ENCODE assay signal across 8 cellular contexts in the genomic region with DNA sequence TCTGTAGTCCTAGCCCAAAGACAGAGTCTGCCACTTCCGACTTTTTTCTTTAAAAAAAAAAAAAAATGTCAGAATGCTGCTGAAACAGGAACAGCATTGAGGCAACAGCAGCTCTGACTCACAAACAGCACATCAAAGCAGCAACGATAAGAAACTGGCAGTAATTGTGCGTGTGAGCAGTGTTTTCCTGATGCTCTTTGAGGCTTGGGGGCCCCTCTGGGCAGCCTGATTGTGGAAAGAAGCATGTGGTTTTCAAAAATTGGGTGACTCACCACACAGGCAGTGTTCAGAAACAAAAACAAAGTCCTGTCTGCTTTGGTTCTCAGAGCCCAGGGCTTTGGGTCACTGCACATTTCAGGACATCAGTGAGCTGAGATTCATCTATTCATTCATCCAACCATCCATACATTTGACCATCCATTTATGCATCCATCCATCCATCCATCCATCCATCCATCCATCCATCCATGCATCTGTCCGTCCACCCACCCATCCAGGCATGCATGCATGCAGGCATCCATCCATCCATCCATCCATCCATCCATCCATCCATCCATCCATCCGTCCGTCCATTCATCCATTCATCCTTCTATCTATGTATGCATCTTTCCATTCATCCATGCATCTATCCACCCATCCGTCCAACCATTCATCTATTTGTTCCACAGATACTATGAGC.
DNase-seq lines count a peak whose midpoint lies in the region; ATAC-seq and TF ChIP-seq lines count a peak whose summit lies in the region.

No MANE protein-coding gene starts in this region.

- no peak for TF ChIP-seq POLR2A in sigmoid colon (IDR thresholded peaks at IDR 0.05)

- no peaks in the 10 kb centered on the region for H4K20me1 ChIP-seq in OCI-LY7 (ENCODE audit: insufficient read depth, low read length)

- intact Hi-C loops in CD4-positive, alpha-beta T cell (cut with DNase I, micrococcal nuclease), result loop anchor here in 1 of 2 experiments (10.0 kb wide), 1 partner anchor 46 kb away; no protein-coding TSS in a partner anchor
- intact Hi-C loops in OCI-LY7 (cut with micrococcal nuclease; ENCODE audit: unreplicated experiment) (no loop called here), sigmoid colon (cut with DNase I) (no loop called here)

- no peaks in the 10 kb centered on the region for H3K36me3 Mint-ChIP-seq in CD4-positive, alpha-beta T cell (ENCODE audit: low read depth)
- H3K36me3 Mint-ChIP-seq in HFFc6 (ENCODE audit: low read depth), result 0 out of 2 replicates have a peak, but pooled peaks cover 4% of the 10 kb centered on the region

- peak; percentile 71 for ATAC-seq in CD4-positive, alpha-beta T cell (ENCODE audit: poor library complexity)

- no peaks in the 10 kb centered on the region for H3K9me2 ChIP-seq in OCI-LY7 (ENCODE audit: insufficient read depth, low read length)

- BruUV-seq in OCI-LY7 (replicated peaks; lab: Mats Ljungman, UMichigan), result no TSS peak

- no peaks in the 10 kb centered on the region for H3K9me3 ChIP-seq in CD4-positive, alpha-beta T cell (ENCODE audit: control insufficient read depth, low read length)
- no peaks in the 10 kb centered on the region for H3K9me3 ChIP-seq in OCI-LY7 (ENCODE audit: low read length)
- H3K9me3 ChIP-seq in sigmoid colon, result no peaks in the 10 kb centered on the region

- H3K4me3 ChIP-seq in OCI-LY7 (ENCODE audit: low read depth, low read length, poor library complexity, severe bottlenecking), result peak overlapping the region; percentile 2
- no peak overlapping the region for H3K4me3 ChIP-seq in sigmoid colon

- H3K9me3 Mint-ChIP-seq in CD4-positive, alpha-beta T cell, result no peaks in the 10 kb centered on the region
- H3K9me3 Mint-ChIP-seq in HFFc6, result no peaks in the 10 kb centered on the region

- peak overlapping the region; percentile 71 for H3K4me3 Mint-ChIP-seq in CD4-positive, alpha-beta T cell
- peak overlapping the region; percentile 9; the same call in 1 of the 2 replicates for H3K4me3 Mint-ChIP-seq in HFFc6

- peak overlapping the region; percentile 66 for H2AFZ ChIP-seq in OCI-LY7 (ENCODE audit: low read length)

- H3K4me1 ChIP-seq in OCI-LY7 (ENCODE audit: insufficient read depth, low read length, poor library complexity, severe bottlenecking), result peaks cover 60% of the 10 kb centered on the region
- peaks cover 0 to 7% (median 0%) of the 10 kb centered on the region in 4 donors for H3K4me1 ChIP-seq in sigmoid colon

- TF ChIP-seq CTCF in CD4-positive, alpha-beta T cell (IDR thresholded peaks at IDR 0.05), result no peak
- TF ChIP-seq CTCF in HFFc6 (IDR thresholded peaks at IDR 0.05) (no peak), OCI-LY7 (conservative IDR thresholded peaks at IDR 0.05; ENCODE audit: low read length) (no peak), sigmoid colon (IDR thresholded peaks at IDR 0.05) (no peak)

- H3K4me1 Mint-ChIP-seq in CD4-positive, alpha-beta T cell (ENCODE audit: low read depth), result peaks cover 78% of the 10 kb centered on the region
- H3K4me1 Mint-ChIP-seq in HFFc6 (ENCODE audit: low read depth), result peaks cover 53% of the 10 kb centered on the region

- TF ChIP-seq EP300 in sigmoid colon (IDR thresholded peaks at IDR 0.05), result no peak

- DNase-seq in CD4-positive, alpha-beta T cell, result peak; percentile 53 to 85 (median 72)
- DNase-seq in HFFc6 (peak; percentile 98), OCI-LY7 (ENCODE audit: low spot score) (peak; percentile 57), activated T-cell treated with anti-CD3 and anti-CD28 coated beads for 4 hours (peak; percentile 70), fibroblast of peridontal ligament (ENCODE audit: extremely low read depth) (peak; percentile 96), sigmoid colon (peak; percentile 81), NCI-H1417 treated with DMSO at 0.1 percent for 48 hours (lab: John Stamatoyannopoulos, UW) (no peak), D341Med (ENCODE audit: low spot score) (no peak)

- peaks cover 4% of the 10 kb centered on the region for H3K27me3 Mint-ChIP-seq in CD4-positive, alpha-beta T cell
- peaks cover 6% of the 10 kb centered on the region for H3K27me3 Mint-ChIP-seq in HFFc6 (ENCODE audit: insufficient read depth)

- no peak overlapping the region for H3K27ac ChIP-seq in CD4-positive, alpha-beta T cell (ENCODE audit: low read depth, low read length)
- peak overlapping the region; percentile 21 for H3K27ac ChIP-seq in OCI-LY7 (ENCODE audit: low read depth, low read length, poor library complexity, severe bottlenecking)
- peak overlapping the region in 1 of 4 donors; percentile 43 for H3K27ac ChIP-seq in sigmoid colon

- H3K79me2 ChIP-seq in OCI-LY7 (ENCODE audit: insufficient read depth, low read depth, low read length), result no peaks in the 10 kb centered on the region

- CTCF ChIA-PET in CD4-positive, alpha-beta T cell (lab: Charles Lee), result interaction anchor here (1.2 to 1.3 kb wide), 2 partner anchors 12 to 41 kb away, joined by 3 to 5 read pairs; no protein-coding TSS in a partner anchor
- CTCF ChIA-PET in OCI-LY7 (lab: Charles Lee; ENCODE audit: unreplicated experiment), result no interaction called here

- H3K4me2 ChIP-seq in OCI-LY7 (ENCODE audit: low read length), result peak overlapping the region; percentile 55

- H3K27ac Mint-ChIP-seq in CD4-positive, alpha-beta T cell, result peak overlapping the region; percentile 80
- H3K27ac Mint-ChIP-seq in HFFc6, result peak overlapping the region; percentile 73

- WGBS in sigmoid colon, 2 donors, result 63 to 79% methylated on average over 7 of the region's 7 CpGs

- POLR2A ChIA-PET in CD4-positive, alpha-beta T cell (lab: Charles Lee), result interaction anchor here (0.6 to 10.5 kb wide), 12 partner anchors 9 to 1463 kb away, joined by 3 to 160 read pairs (median 4); partner anchors contain the start of gene TLE3
- POLR2A ChIA-PET in OCI-LY7 (lab: Charles Lee), result no interaction called here

- no peaks in the 10 kb centered on the region for H3K36me3 ChIP-seq in OCI-LY7 (ENCODE audit: insufficient read depth, low read length)
- H3K36me3 ChIP-seq in sigmoid colon, result no peaks in the 10 kb centered on the region

- no peaks in the 10 kb centered on the region for H3K27me3 ChIP-seq in CD4-positive, alpha-beta T cell (ENCODE audit: control insufficient read depth, insufficient read depth, low read length)
- H3K27me3 ChIP-seq in sigmoid colon, result no peaks in the 10 kb centered on the region

Comparison
In these comparisons a context has a peak if more than half of its experiments do, and no peak if none do; other contexts are left out.
1. DNase-seq: peak in CD4-positive, alpha-beta T cell (10 of 10), HFFc6 (single experiment), OCI-LY7 (single experiment), activated T-cell treated with anti-CD3 and anti-CD28 coated beads for 4 hours (single experiment), fibroblast of peridontal ligament (single experiment) and sigmoid colon (single experiment); none in NCI-H1417 treated with DMSO at 0.1 percent for 48 hours (single experiment) and D341Med (single experiment).